ENCODE assay signal across 12 cellular contexts in genomic region chr4:124192544-124192943, GRCh38.
"Had no signal": no experiment of that assay in that cellular context is flagged by ENCODE, and none has a peak within 500 bp of the region (broad histone marks: within the 10 kb centered on the region; RNA-seq: fewer than 3 reads in every experiment).

No MANE protein-coding gene starts in this region.

- H3K27ac ChIP-seq: colonic mucosa, coronary artery, dorsolateral prefrontal cortex, esophagus muscularis mucosa, esophagus squamous epithelium, foreskin keratinocyte, gastrocnemius medialis, gastroesophageal sphincter, heart left ventricle, heart right ventricle had no signal

- H3K36me3 ChIP-seq: colonic mucosa, esophagus muscularis mucosa, esophagus squamous epithelium, gastrocnemius medialis, gastroesophageal sphincter, heart left ventricle, heart right ventricle had no signal

- H3K4me1 ChIP-seq: colonic mucosa, esophagus squamous epithelium, foreskin keratinocyte, gastrocnemius medialis, heart left ventricle, heart right ventricle had no signal

- H3K9me3 ChIP-seq: colonic mucosa, gastrocnemius medialis had no signal

- H3K4me3 ChIP-seq: colonic mucosa, coronary artery, dorsolateral prefrontal cortex, esophagus muscularis mucosa, esophagus squamous epithelium, gastrocnemius medialis, gastroesophageal sphincter, heart left ventricle, heart right ventricle had no signal

- ATAC-seq: effector memory CD8-positive, alpha-beta T cell; esophagus mucosa; foreskin keratinocyte; gastrocnemius medialis; gastroesophageal sphincter; heart left ventricle; heart right ventricle had no signal
